In genomic region chr11:72814139-72814830, GRCh38 we compare ENCODE assay signal across 1 cellular context.
TF ChIP-seq lines count a peak whose summit lies in the region.

A gene with protein sequence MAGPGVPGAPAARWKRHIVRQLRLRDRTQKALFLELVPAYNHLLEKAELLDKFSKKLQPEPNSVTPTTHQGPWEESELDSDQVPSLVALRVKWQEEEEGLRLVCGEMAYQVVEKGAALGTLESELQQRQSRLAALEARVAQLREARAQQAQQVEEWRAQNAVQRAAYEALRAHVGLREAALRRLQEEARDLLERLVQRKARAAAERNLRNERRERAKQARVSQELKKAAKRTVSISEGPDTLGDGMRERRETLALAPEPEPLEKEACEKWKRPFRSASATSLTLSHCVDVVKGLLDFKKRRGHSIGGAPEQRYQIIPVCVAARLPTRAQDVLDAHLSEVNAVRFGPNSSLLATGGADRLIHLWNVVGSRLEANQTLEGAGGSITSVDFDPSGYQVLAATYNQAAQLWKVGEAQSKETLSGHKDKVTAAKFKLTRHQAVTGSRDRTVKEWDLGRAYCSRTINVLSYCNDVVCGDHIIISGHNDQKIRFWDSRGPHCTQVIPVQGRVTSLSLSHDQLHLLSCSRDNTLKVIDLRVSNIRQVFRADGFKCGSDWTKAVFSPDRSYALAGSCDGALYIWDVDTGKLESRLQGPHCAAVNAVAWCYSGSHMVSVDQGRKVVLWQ (plus strand): TSS chr11:72814411. CDS start chr11:72814446, 35 bp downstream.

TF ChIP-seq in A549, 52 proteins besides CTCF, POLR2A, EP300 and RAD21 (continued from another document):
- TF ChIP-seq SREBF2 (IDR thresholded peaks at IDR 0.05), result no peak
- no peak for TF ChIP-seq KDM1A (IDR thresholded peaks at IDR 0.05; ENCODE audit: low read depth)
- no peak for TF ChIP-seq RCOR1 (IDR thresholded peaks at IDR 0.05; ENCODE audit: low read depth, low read length)
- TF ChIP-seq, protein P1, sequence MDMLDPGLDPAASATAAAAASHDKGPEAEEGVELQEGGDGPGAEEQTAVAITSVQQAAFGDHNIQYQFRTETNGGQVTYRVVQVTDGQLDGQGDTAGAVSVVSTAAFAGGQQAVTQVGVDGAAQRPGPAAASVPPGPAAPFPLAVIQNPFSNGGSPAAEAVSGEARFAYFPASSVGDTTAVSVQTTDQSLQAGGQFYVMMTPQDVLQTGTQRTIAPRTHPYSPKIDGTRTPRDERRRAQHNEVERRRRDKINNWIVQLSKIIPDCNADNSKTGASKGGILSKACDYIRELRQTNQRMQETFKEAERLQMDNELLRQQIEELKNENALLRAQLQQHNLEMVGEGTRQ (IDR thresholded peaks at IDR 0.05), result no peak
- no peak for TF ChIP-seq HOXB13 (CRISPR knock-in tag; IDR thresholded peaks at IDR 0.05; ENCODE audit: low read depth)
- peak; percentile 53 for TF ChIP-seq MYC (IDR thresholded peaks at IDR 0.05; ENCODE audit: borderline replicate concordance, low read length)
